Comparison of ENCODE assay signal across 24 cellular contexts in genomic region chrX:144715356-144715755, GRCh38.
"Had no signal": no experiment of that assay in that cellular context is flagged by ENCODE, and none has a peak within 500 bp of the region (broad histone marks: within the 10 kb centered on the region; RNA-seq: fewer than 3 reads in every experiment).

No MANE protein-coding gene starts in this region.

- H3K27ac ChIP-seq: ascending aorta, brain microvascular endothelial cell, hepatocyte, pancreas, psoas muscle, sigmoid colon, spleen, suprapubic skin, tibial artery, upper lobe of right lung had no signal

- H3K27me3 ChIP-seq: ascending aorta, brain microvascular endothelial cell, hepatocyte, pancreas, sigmoid colon, spleen, suprapubic skin, tibial artery, upper lobe of right lung had no signal

- H3K4me3 ChIP-seq: ascending aorta, hepatocyte, pancreas, psoas muscle, sigmoid colon, spleen, suprapubic skin, tibial artery, upper lobe of right lung had no signal

- DNase-seq: activated B cell treated with CpG ODN at 0.5 μM for 24 hours; activated CD4-positive, alpha-beta T cell treated with anti-CD3 and anti-CD28 coated beads for 36 hours; activated CD4-positive, alpha-beta T cell treated with anti-CD3 and anti-CD28 coated beads, Interleukin-2, amount 50 U/mL, for 4 hours; activated effector memory CD4-positive, alpha-beta T cell treated with anti-CD3 and anti-CD28 coated beads, Interleukin-2, amount 50 U/mL, for 16 hours; activated naive CD4-positive, alpha-beta T cell treated with anti-CD3 and anti-CD28 coated beads, Interleukin-2, amount 10 ng/mL, durations not matched to agents 7 days and 5 days; activated naive CD8-positive, alpha-beta T cell treated with anti-CD3 and anti-CD28 coated beads, Interleukin-2, amount 10 ng/mL, durations not matched to agents 7 days and 5 days; brain microvascular endothelial cell; caudate nucleus; cortex of kidney; glutamatergic neuron; kidney; naive thymus-derived CD8-positive, alpha-beta T cell; nucleus accumbens; pancreas; psoas muscle; sigmoid colon; spleen; stimulated activated naive CD8-positive, alpha-beta T cell treated with anti-CD3 and anti-CD28 coated beads, Interleukin-15, Interleukin-2, amounts not matched to agents 100 U/mL and 50 U/mL, for 24 hours; T-helper 2 cell; upper lobe of right lung had no signal

- H3K9me3 ChIP-seq: ascending aorta, pancreas, psoas muscle, sigmoid colon, suprapubic skin, tibial artery, upper lobe of right lung had no signal

- H3K36me3 ChIP-seq: ascending aorta, brain microvascular endothelial cell, pancreas, sigmoid colon, spleen, suprapubic skin, tibial artery, upper lobe of right lung had no signal

- H3K4me1 ChIP-seq: ascending aorta, pancreas, psoas muscle, sigmoid colon, spleen, suprapubic skin, upper lobe of right lung had no signal
